8 cellular contexts compared by ENCODE assay signal in genomic region chr17:69646729-69647128, GRCh38.
"Had no signal": no experiment of that assay in that cellular context is flagged by ENCODE, and none has a peak within 500 bp of the region (broad histone marks: within the 10 kb centered on the region; RNA-seq: fewer than 3 reads in every experiment).

No MANE protein-coding gene starts in this region.

- ATAC-seq: GM12878 had no signal

- DNase-seq: GDM1, GF-D8 had no signal

- FAIRE-seq: G401.6, GM12878, GM12891, GM12892, GM18507, GM19239 had no signal

- H3K4me3 ChIP-seq: GM12878 had no signal
